In the genomic region with DNA sequence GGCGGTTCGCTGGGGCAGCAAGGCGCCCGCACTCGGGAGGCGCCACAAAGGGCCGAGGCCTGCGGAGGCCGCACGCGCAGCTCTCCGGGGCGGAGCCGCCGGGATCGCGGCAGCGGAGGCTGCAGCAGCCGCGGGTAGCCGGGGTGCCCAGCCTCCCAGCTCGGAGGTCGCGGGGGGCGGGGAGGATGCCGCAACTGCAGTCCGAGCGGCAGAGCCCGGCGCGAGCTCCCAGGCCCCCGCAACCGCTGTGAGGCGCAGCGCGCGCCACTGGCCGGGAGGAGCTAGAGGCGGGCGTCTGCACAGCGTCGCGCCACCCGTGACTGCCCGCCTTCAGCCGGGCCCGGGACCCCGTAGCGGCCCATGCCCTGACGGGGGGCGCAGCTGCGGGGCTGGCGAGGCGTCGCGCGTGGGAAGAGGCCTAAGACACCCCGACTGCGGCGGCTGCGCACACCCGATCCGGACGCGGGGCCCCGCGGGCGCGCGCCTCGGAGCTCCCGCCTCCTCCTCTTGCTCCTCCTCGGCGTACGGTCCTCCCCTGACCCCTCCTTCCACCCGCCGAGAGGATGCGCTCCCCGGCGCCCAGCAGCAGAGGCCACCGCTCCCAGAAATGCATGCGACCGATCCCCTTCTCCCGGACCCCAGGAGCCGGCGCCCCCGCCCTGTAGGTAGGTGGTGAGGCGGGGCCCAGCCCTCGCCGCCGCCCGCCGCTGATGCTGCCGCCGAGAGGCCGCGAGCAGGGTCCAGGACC, we compare ENCODE assay signal across 8 cellular contexts. TPM values are rescaled to one million over a fixed set of nuclear protein-coding genes. Genes with fewer than 3 reads are reported as not detected.
DNase-seq lines count a peak whose midpoint lies in the region; ATAC-seq and TF ChIP-seq lines count a peak whose summit lies in the region.

A gene with protein sequence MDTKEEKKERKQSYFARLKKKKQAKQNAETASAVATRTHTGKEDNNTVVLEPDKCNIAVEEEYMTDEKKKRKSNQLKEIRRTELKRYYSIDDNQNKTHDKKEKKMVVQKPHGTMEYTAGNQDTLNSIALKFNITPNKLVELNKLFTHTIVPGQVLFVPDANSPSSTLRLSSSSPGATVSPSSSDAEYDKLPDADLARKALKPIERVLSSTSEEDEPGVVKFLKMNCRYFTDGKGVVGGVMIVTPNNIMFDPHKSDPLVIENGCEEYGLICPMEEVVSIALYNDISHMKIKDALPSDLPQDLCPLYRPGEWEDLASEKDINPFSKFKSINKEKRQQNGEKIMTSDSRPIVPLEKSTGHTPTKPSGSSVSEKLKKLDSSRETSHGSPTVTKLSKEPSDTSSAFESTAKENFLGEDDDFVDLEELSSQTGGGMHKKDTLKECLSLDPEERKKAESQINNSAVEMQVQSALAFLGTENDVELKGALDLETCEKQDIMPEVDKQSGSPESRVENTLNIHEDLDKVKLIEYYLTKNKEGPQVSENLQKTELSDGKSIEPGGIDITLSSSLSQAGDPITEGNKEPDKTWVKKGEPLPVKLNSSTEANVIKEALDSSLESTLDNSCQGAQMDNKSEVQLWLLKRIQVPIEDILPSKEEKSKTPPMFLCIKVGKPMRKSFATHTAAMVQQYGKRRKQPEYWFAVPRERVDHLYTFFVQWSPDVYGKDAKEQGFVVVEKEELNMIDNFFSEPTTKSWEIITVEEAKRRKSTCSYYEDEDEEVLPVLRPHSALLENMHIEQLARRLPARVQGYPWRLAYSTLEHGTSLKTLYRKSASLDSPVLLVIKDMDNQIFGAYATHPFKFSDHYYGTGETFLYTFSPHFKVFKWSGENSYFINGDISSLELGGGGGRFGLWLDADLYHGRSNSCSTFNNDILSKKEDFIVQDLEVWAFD (plus strand): TSS at position 558 of the 748 bp plus-strand sequence. CDS start 24,395 bp downstream, outside the sequence.

- intact Hi-C loops in CD14-positive monocyte (cut with micrococcal nuclease), result loop anchor here in 1 of 2 donors (10.0 kb wide), 1 partner anchor 54 kb away; no protein-coding TSS in a partner anchor

- peaks cover 0 to under 1% of the 10 kb centered on the region in 2 donors for H3K36me3 Mint-ChIP-seq in CD14-positive monocyte

- DNase-seq in CD14-positive monocyte (ENCODE audit: low spot score), result peak; percentile 53
- DNase-seq in NCI-H82 treated with DMSO at 0.1 percent for 48 hours (lab: John Stamatoyannopoulos, UW; ENCODE audit: unreplicated experiment), result peak; percentile 21
- DNase-seq in activated CD8-positive, alpha-beta memory T cell treated with anti-CD3 and anti-CD28 coated beads, Interleukin-2, amount 50 U/mL, for 24 hours (ENCODE audit: extremely low read depth), result peak; percentile 39
- DNase-seq in midbrain (lab: John Stamatoyannopoulos, UW), result peak; percentile 86
- peak; percentile 53 to 67 for DNase-seq in stimulated activated CD8-positive, alpha-beta memory T cell treated with anti-CD3 and anti-CD28 coated beads, Interleukin-2, amount 100 ng/mL, for 1 hour (ENCODE audit: low read depth in 2 of 2)

- peak within 1 kb of the TSS; percentile 82 to 95 (median 92) for H3K27ac Mint-ChIP-seq in CD14-positive monocyte

- peak; percentile 74 for ATAC-seq in HG03439 (IDR thresholded peaks at IDR 0.05; ENCODE audit: unreplicated experiment)

- no peak for TF ChIP-seq CTCF in CD14-positive monocyte (IDR thresholded peaks at IDR 0.05)

- peak; percentile 66 for TF ChIP-seq POLR2A in GM19193 (IDR thresholded peaks at IDR 0.05; ENCODE audit: extremely low read depth, insufficient read depth, insufficient read length)

- in situ Hi-C loops in endometrial microvascular endothelial cells (cut with HindIII; ENCODE audit: inconsistent ontology term, low pct_unique_long_range_greater_than_20kb, low sequenced_read_pairs), result no loop called here

- no peaks in the 10 kb centered on the region for H3K27me3 Mint-ChIP-seq in CD14-positive monocyte (ENCODE audit: low read depth in 3 of 3)

- peaks cover 46% of the 10 kb centered on the region for H3K4me1 Mint-ChIP-seq in CD14-positive monocyte

- peak within 1 kb of the TSS; percentile 86 to 93 for H3K4me3 Mint-ChIP-seq in CD14-positive monocyte

- H3K9me3 Mint-ChIP-seq in CD14-positive monocyte, result no peaks in the 10 kb centered on the region

RNA-seq across cellular contexts. Expression of the gene that starts here (rescaled TPM):
- 10 to 100 TPM in 1 of 2 donors, 1 to 10 TPM in 1; 8.3 to 21.9 TPM for polyA plus RNA-seq in CD14-positive monocyte
- total RNA-seq in endometrial microvascular endothelial cells (ENCODE audit: inconsistent ontology term), result 25.8 TPM

Comparison
In these comparisons a context has a peak if more than half of its experiments do, and no peak if none do; other contexts are left out.
1. Peak in every context shown above with its lines: DNase-seq and ATAC-seq.
2. DNase-seq: peak in every context shown above with its lines; median percentile 86 in midbrain; 60 in stimulated activated CD8-positive, alpha-beta memory T cell treated with anti-CD3 and anti-CD28 coated beads, Interleukin-2, amount 100 ng/mL, for 1 hour; 53 in CD14-positive monocyte; 39 in activated CD8-positive, alpha-beta memory T cell treated with anti-CD3 and anti-CD28 coated beads, Interleukin-2, amount 50 U/mL, for 24 hours; 21 in NCI-H82 treated with DMSO at 0.1 percent for 48 hours.